ENCODE assay signal across 8 cellular contexts in the genomic region with DNA sequence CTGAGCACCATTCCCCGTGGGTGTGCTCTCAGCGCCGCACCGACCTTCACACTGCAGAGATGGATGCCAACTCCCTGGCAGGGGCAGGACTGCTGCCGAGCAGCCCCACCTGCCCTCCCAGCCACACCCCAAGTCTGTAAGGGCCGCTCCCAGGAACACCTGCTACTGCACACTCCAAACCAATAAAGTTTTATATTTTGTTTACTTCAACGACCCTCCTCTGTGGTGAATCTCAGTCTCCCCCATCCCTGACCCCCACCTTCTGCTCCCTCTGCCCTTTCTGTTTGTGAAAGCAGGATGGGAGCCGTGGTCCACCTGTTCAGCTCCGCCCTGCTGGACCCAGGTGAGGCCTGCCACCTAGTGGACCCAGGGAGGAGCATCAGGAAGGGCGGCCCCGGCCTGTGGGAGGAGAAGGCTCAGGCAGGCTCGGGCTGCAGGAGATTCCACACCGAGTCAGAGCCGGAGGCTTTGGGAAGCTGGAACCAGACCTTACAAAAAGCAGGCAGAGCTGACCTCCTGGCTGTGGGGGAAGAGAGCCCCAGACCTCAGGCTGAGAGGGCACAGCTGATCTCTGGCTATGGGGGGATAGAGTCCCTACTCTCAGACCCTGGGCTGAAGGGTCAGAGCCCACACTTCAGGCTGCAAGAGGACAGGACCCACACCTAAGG. TPM values are rescaled to one million over a fixed set of nuclear protein-coding genes. Genes with fewer than 3 reads are reported as not detected.
DNase-seq lines count a peak whose midpoint lies in the region; ATAC-seq lines count a peak whose summit lies in the region.

No MANE protein-coding gene starts in this region.

- H3K79me1 ChIP-seq in mesenchymal stem cell (replicated peaks; ENCODE audit: low read length, poor library complexity, severe bottlenecking): no peaks in the 10 kb centered on the region

- H2BK15ac ChIP-seq in mesenchymal stem cell (ENCODE audit: low read depth, poor library complexity, severe bottlenecking): no peak overlapping the region

- H3K4me2 ChIP-seq in mesenchymal stem cell (ENCODE audit: low read length, poor library complexity, severe bottlenecking): no peak overlapping the region

- DNase-seq in DMS53 treated with DMSO at 0.1 percent for 48 hours (lab: John Stamatoyannopoulos, UW; ENCODE audit: unreplicated experiment) (peak; percentile 83), NCI-H526 treated with DMSO at 0.1 percent for 48 hours (lab: John Stamatoyannopoulos, UW) (peak; percentile 63), ecto neural progenitor cell (ENCODE audit: low spot score) (peak; percentile 86), mesenchymal stem cell (peak; percentile 60)
- peak; percentile 54 to 62 for DNase-seq in activated CD4-positive, alpha-beta T cell treated with anti-CD3 and anti-CD28 coated beads, Interleukin-2, amount 50 U/mL, for 4 hours
- DNase-seq in stimulated activated CD8-positive, alpha-beta memory T cell treated with anti-CD3 and anti-CD28 coated beads, Interleukin-15, amount 100 ng/mL, for 24 hours (ENCODE audit: low read depth): peak; percentile 29

- no peak overlapping the region for H2BK12ac ChIP-seq in mesenchymal stem cell (ENCODE audit: low read length in 2 of 2)

- no peak overlapping the region for H3K4me3 ChIP-seq in mesenchymal stem cell (ENCODE audit: insufficient read depth in 1 of 2, low read depth in 1 of 2, low read length in 2 of 2)

- no peaks in the 10 kb centered on the region for H3K9me3 ChIP-seq in mesenchymal stem cell (ENCODE audit: control insufficient read depth, low read length)

- peaks cover 11% of the 10 kb centered on the region for H3K4me1 ChIP-seq in mesenchymal stem cell (ENCODE audit: control insufficient read depth, insufficient read depth, low read depth, low read length)

- H3K4ac ChIP-seq in mesenchymal stem cell (ENCODE audit: low read depth in 1 of 2, low read length in 2 of 2): no peak overlapping the region

- H2BK5ac ChIP-seq in mesenchymal stem cell (ENCODE audit: low read depth, low read length, poor library complexity, severe bottlenecking): no peak overlapping the region

- H3K9ac ChIP-seq in mesenchymal stem cell (ENCODE audit: low read length): no peak overlapping the region

- WGBS in mesenchymal stem cell: 30% methylated on average over 14 of the region's 14 CpGs

- H3K27ac ChIP-seq in mesenchymal stem cell (ENCODE audit: low read length, poor library complexity, severe bottlenecking): no peak overlapping the region

- H2AK5ac ChIP-seq in mesenchymal stem cell (ENCODE audit: low read length, severe bottlenecking): no peak overlapping the region

- ATAC-seq in HG03108 (IDR thresholded peaks at IDR 0.05; ENCODE audit: unreplicated experiment) (peak; percentile 87), GM21825 (IDR thresholded peaks at IDR 0.05; ENCODE audit: unreplicated experiment) (no peak)

- H3K36me3 ChIP-seq in mesenchymal stem cell (ENCODE audit: control insufficient read depth in 1 of 2, insufficient read depth in 2 of 2, low read depth in 1 of 2, low read length in 2 of 2): peaks cover 0 to 11% of the 10 kb centered on the region in 2 experiments

- no peak overlapping the region for H4K8ac ChIP-seq in mesenchymal stem cell (ENCODE audit: low read length)

- no peak overlapping the region for H3K14ac ChIP-seq in mesenchymal stem cell (ENCODE audit: low read length in 2 of 2)

- no peaks in the 10 kb centered on the region for H3K27me3 ChIP-seq in mesenchymal stem cell (ENCODE audit: control insufficient read depth in 1 of 2, insufficient read depth in 1 of 2, low read length in 2 of 2)

- H2BK120ac ChIP-seq in mesenchymal stem cell (ENCODE audit: low read depth, low read length): no peak overlapping the region

- H2AFZ ChIP-seq in mesenchymal stem cell (ENCODE audit: low read depth, low read length): no peak overlapping the region

- no peak overlapping the region for H3K18ac ChIP-seq in mesenchymal stem cell (ENCODE audit: low read depth in 1 of 2, low read length in 2 of 2)

- H4K91ac ChIP-seq in mesenchymal stem cell (ENCODE audit: low read length): no peak overlapping the region

- no peak overlapping the region for H3K23ac ChIP-seq in mesenchymal stem cell (ENCODE audit: low read length in 2 of 2)

RNA-seq across cellular contexts. Expression of gene TMEM82, which starts 1.0 kb away (rescaled TPM):
- not detected for polyA plus RNA-seq in mesenchymal stem cell (2013, experiment 1 of 2)
- not detected for polyA plus RNA-seq in mesenchymal stem cell (2013, experiment 2 of 2)

RNA-seq across cellular contexts. Expression of gene SLC25A34, which starts 5.3 kb away (rescaled TPM):
- 0.32 TPM for polyA plus RNA-seq in mesenchymal stem cell (2013, experiment 1 of 2)
- polyA plus RNA-seq in mesenchymal stem cell (2013, experiment 2 of 2): 0.27 TPM

RNA-seq across cellular contexts. Expression of gene FBLIM1, which starts 17.3 kb away (rescaled TPM):
- polyA plus RNA-seq in mesenchymal stem cell (2013, experiment 1 of 2): 112 TPM
- 108 TPM for polyA plus RNA-seq in mesenchymal stem cell (2013, experiment 2 of 2)

RNA-seq across cellular contexts. Expression of gene PLEKHM2, which starts 57.2 kb away (rescaled TPM):
- 54.6 TPM for polyA plus RNA-seq in mesenchymal stem cell (2013, experiment 1 of 2)
- polyA plus RNA-seq in mesenchymal stem cell (2013, experiment 2 of 2): 54.8 TPM

Comparison
In these comparisons a context has a peak if more than half of its experiments do, and no peak if none do; other contexts are left out.
1. DNase-seq: peak in every context shown above with its lines; median percentile 86 in ecto neural progenitor cell; 83 in DMS53 treated with DMSO at 0.1 percent for 48 hours; 63 in NCI-H526 treated with DMSO at 0.1 percent for 48 hours; 60 in mesenchymal stem cell; 58 in activated CD4-positive, alpha-beta T cell treated with anti-CD3 and anti-CD28 coated beads, Interleukin-2, amount 50 U/mL, for 4 hours; 29 in stimulated activated CD8-positive, alpha-beta memory T cell treated with anti-CD3 and anti-CD28 coated beads, Interleukin-15, amount 100 ng/mL, for 24 hours.